8 cellular contexts compared by ENCODE assay signal in the genomic region with DNA sequence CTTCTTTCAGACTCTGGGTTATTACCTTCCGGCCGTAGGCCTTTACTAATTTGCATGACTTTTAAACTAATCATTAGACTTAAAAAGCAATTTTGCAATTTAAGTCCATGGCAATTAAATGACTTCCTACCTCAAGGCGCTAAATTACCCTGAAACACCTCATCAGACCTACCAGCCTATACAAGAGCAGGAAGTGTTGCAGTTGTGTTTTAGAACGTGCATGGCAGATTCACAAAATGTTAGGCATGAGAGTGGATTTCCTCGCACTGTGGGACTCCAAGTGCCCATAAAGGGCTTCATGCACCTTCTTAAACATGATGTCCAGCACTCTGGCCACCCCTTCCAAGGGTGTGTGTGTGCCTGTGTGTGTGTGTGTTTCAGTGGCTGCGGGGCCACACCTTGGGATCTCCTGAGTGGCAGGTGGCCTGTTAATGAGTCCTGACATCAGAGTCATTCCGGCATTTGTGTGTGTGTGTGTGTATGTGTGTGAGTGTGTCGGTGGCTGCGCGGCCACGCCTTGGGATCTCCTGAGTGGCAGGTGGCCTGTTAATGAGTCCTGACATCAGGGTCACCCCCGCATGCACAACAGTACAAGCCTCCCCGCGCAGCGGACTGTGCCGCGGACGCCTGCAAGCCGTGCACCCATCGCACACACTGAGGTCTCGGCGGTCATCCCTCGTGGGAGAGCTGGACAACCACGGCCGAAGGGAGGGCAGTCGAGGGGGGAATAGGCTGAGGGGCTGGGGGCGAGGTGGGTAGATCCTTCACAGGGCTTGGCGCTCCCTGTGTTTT. TPM values are rescaled to one million over a fixed set of nuclear protein-coding genes. Genes with fewer than 3 reads are reported as not detected.
DNase-seq lines count a peak whose midpoint lies in the region; ATAC-seq and TF ChIP-seq lines count a peak whose summit lies in the region.

No MANE protein-coding gene starts in this region.

- TF ChIP-seq CTCF in heart left ventricle (IDR thresholded peaks at IDR 0.05) (no peak), uterus (IDR thresholded peaks at IDR 0.05) (no peak)

- H3K4me3 ChIP-seq in CD8-positive, alpha-beta memory T cell (ENCODE audit: low read length), result peak overlapping the region; percentile 96
- H3K4me3 ChIP-seq in heart left ventricle (peak overlapping the region; percentile 71 to 97 (median 88)), uterus (peak overlapping the region; percentile 62 to 90)

- H3K9me3 ChIP-seq in CD8-positive, alpha-beta memory T cell (ENCODE audit: low read length), result no peaks in the 10 kb centered on the region
- H3K9me3 ChIP-seq in heart left ventricle (no peaks in the 10 kb centered on the region), uterus (no peaks in the 10 kb centered on the region)

- DNase-seq in CD8-positive, alpha-beta memory T cell, result peak; percentile 15 to 66 (median 46)
- DNase-seq in RKO (ENCODE audit: low spot score) (peak; percentile 74), heart left ventricle (peak; percentile 43 to 79 (median 60)), pons (ENCODE audit: low spot score) (peak; percentile 48), uterus (peak; percentile 39 to 47)
- DNase-seq in activated naive CD4-positive, alpha-beta T cell treated with anti-CD3 and anti-CD28 coated beads, Interleukin-2, amount 50 U/mL, for 72 hours (ENCODE audit: low spot score in 2 of 2), result peak; percentile 52 to 68

- peaks cover 35% of the 10 kb centered on the region for H3K4me1 ChIP-seq in CD8-positive, alpha-beta memory T cell (ENCODE audit: insufficient read depth, low read length)
- H3K4me1 ChIP-seq in heart left ventricle (peaks cover 0 to 66% (median 28%) of the 10 kb centered on the region in 12 donors), uterus (no peaks in the 10 kb centered on the region)

- ATAC-seq in GM19468 (IDR thresholded peaks at IDR 0.05; ENCODE audit: extremely low read depth, unreplicated experiment) (peak; percentile 11), HG03571 (IDR thresholded peaks at IDR 0.05; ENCODE audit: unreplicated experiment) (peak; percentile 41), heart left ventricle (peak; percentile 62 to 70 (median 66))
- peak; percentile 58 to 73 for ATAC-seq in activated naive CD4-positive, alpha-beta T cell treated with anti-CD3 and anti-CD28 coated beads, Interleukin-2, amount 50 U/mL, for 72 hours

- POLR2A ChIA-PET in CD8-positive, alpha-beta memory T cell (lab: Charles Lee), result interaction anchor here (0.8 to 1.5 kb wide), 2 partner anchors 81 to 134 kb away, joined by 3 to 17 read pairs; partner anchors contain the start of gene ETNK1

- peaks cover 46 to 53% (median 49%) of the 10 kb centered on the region in 3 donors for H3K4me1 Mint-ChIP-seq in CD8-positive, alpha-beta memory T cell

- H3K4me3 Mint-ChIP-seq in CD8-positive, alpha-beta memory T cell, result peak overlapping the region; percentile 95 to 98 (median 96)

- TF ChIP-seq POLR2A in heart left ventricle (IDR thresholded peaks at IDR 0.05), result no peak
- TF ChIP-seq POLR2A in uterus (IDR thresholded peaks at IDR 0.05), result no peak

- CTCF ChIA-PET in CD8-positive, alpha-beta memory T cell (lab: Charles Lee), result interaction anchor here (1.3 to 1.9 kb wide), 5 partner anchors 12 to 81 kb away, joined by 3 to 9 read pairs (median 4); partner anchors contain the start of gene ETNK1

- WGBS in heart left ventricle, 4 donors, result 7 to 8% (median 8%) methylated on average over 22 to 28 of the region's 28 CpGs

- peak overlapping the region; percentile 84 for H3K27ac ChIP-seq in CD8-positive, alpha-beta memory T cell (ENCODE audit: low read depth, low read length)
- H3K27ac ChIP-seq in heart left ventricle, result peak overlapping the region; percentile 92 to 99 (median 96)
- peak overlapping the region; percentile 95 to 98 for H3K27ac ChIP-seq in uterus

- peaks cover 6 to 27% (median 11%) of the 10 kb centered on the region in 3 donors for H3K36me3 Mint-ChIP-seq in CD8-positive, alpha-beta memory T cell
- H3K36me3 Mint-ChIP-seq in activated naive CD4-positive, alpha-beta T cell treated with anti-CD3 and anti-CD28 coated beads, Interleukin-2, amount 50 U/mL, for 72 hours, result peaks cover 24 to 39% of the 10 kb centered on the region in 2 donors

- H3K9me3 Mint-ChIP-seq in CD8-positive, alpha-beta memory T cell, result peaks cover 0 to 2% (median 0%) of the 10 kb centered on the region in 5 donors
- H3K9me3 Mint-ChIP-seq in activated naive CD4-positive, alpha-beta T cell treated with anti-CD3 and anti-CD28 coated beads, Interleukin-2, amount 50 U/mL, for 72 hours, result no peaks in the 10 kb centered on the region

- intact Hi-C loops in heart left ventricle (cut with DNase I) (loop anchor here in 9 of 10 donors (1.0 to 5.0 kb wide), 5 partner anchors 79 to 84 kb away; partner anchors contain the start of gene ETNK1 (in 7 of the 9)), uterus (cut with DNase I; ENCODE audit: low total_unique reads) (no loop called here)

- H3K36me3 ChIP-seq in CD8-positive, alpha-beta memory T cell (ENCODE audit: insufficient read depth, low read length), result no peaks in the 10 kb centered on the region
- peaks cover 0 to 6% (median 0%) of the 10 kb centered on the region in 9 donors for H3K36me3 ChIP-seq in heart left ventricle
- H3K36me3 ChIP-seq in uterus, result no peaks in the 10 kb centered on the region

- H3K27me3 Mint-ChIP-seq in CD8-positive, alpha-beta memory T cell, result peaks cover 4 to 5% of the 10 kb centered on the region in 2 donors

- H3K27me3 ChIP-seq in CD8-positive, alpha-beta memory T cell (ENCODE audit: insufficient read depth, low read length, poor library complexity, severe bottlenecking), result no peaks in the 10 kb centered on the region
- no peaks in the 10 kb centered on the region for H3K27me3 ChIP-seq in heart left ventricle
- no peaks in the 10 kb centered on the region for H3K27me3 ChIP-seq in uterus

- peak overlapping the region; percentile 88 to 99 (median 96) for H3K27ac Mint-ChIP-seq in CD8-positive, alpha-beta memory T cell
- H3K27ac Mint-ChIP-seq in activated naive CD4-positive, alpha-beta T cell treated with anti-CD3 and anti-CD28 coated beads, Interleukin-2, amount 50 U/mL, for 72 hours, result peak overlapping the region; percentile 77 to 98

RNA-seq across cellular contexts. Expression of gene C2CD5, which starts 0.9 kb away (rescaled TPM):
- 10 to 100 TPM; 25.3 to 26.2 TPM for total RNA-seq in CD8-positive, alpha-beta memory T cell
- 17.9 TPM for polyA plus RNA-seq in CD8-positive, alpha-beta memory T cell
- total RNA-seq in activated naive CD4-positive, alpha-beta T cell treated with anti-CD3 and anti-CD28 coated beads, Interleukin-2, amount 50 U/mL, for 72 hours, result 10 to 100 TPM; 26.7 to 34.3 TPM
- total RNA-seq in heart left ventricle (10 to 100 TPM; 11.4 to 28.0 (median 20.6) TPM), uterus (10 to 100 TPM; 60.0 to 99.5 (median 72.6) TPM)
- 10 to 100 TPM in 1 of 2 donors, 1 to 10 TPM in 1; 6.6 to 11.0 TPM for polyA plus RNA-seq in heart left ventricle

Comparison
In these comparisons a context has a peak if more than half of its experiments do, and no peak if none do; other contexts are left out.
1. Peak in every context shown above with its lines: DNase-seq, ATAC-seq, H3K4me3 ChIP-seq and H3K27ac ChIP-seq.
2. ATAC-seq: peak in every context shown above with its lines; median percentile 66 in heart left ventricle; 66 in activated naive CD4-positive, alpha-beta T cell treated with anti-CD3 and anti-CD28 coated beads, Interleukin-2, amount 50 U/mL, for 72 hours; 41 in HG03571; 11 in GM19468.